ENCODE assay signal across 8 cellular contexts in genomic region chr1:9690440-9691107, GRCh38. TPM values are rescaled to one million over a fixed set of nuclear protein-coding genes. Genes with fewer than 3 reads are reported as not detected.
DNase-seq lines count a peak whose midpoint lies in the region; ATAC-seq and TF ChIP-seq lines count a peak whose summit lies in the region.

No MANE protein-coding gene starts in this region.

- H2AK5ac ChIP-seq in mesenchymal stem cell (ENCODE audit: low read length, severe bottlenecking) = peak overlapping the region; percentile 12

- H3K9ac ChIP-seq in mesenchymal stem cell (ENCODE audit: low read length) = peak overlapping the region; percentile 81

- H3K4me2 ChIP-seq in mesenchymal stem cell (ENCODE audit: low read length, poor library complexity, severe bottlenecking) = peak overlapping the region; percentile 69

- no peak for TF ChIP-seq EP300 in tibial nerve (IDR thresholded peaks at IDR 0.05)

- H3K79me1 ChIP-seq in mesenchymal stem cell (replicated peaks; ENCODE audit: low read length, poor library complexity, severe bottlenecking) = peaks cover 9% of the 10 kb centered on the region

- intact Hi-C loops in cardiac septum (cut with DNase I) = no loop called here
- intact Hi-C loops in breast epithelium (cut with DNase I; ENCODE audit: low total_unique reads) = no loop called here

- no peak overlapping the region for H3K18ac ChIP-seq in mesenchymal stem cell (ENCODE audit: low read depth in 1 of 2, low read length in 2 of 2)

- H2BK120ac ChIP-seq in mesenchymal stem cell (ENCODE audit: low read depth, low read length) = no peak overlapping the region

- no peaks in the 10 kb centered on the region for H3K4me1 ChIP-seq in cardiac muscle cell (ENCODE audit: low read depth)
- peaks cover 0 to 9% of the 10 kb centered on the region in 2 donors for H3K4me1 ChIP-seq in breast epithelium
- H3K4me1 ChIP-seq in mesenchymal stem cell (ENCODE audit: control insufficient read depth, insufficient read depth, low read depth, low read length) = peaks cover 31% of the 10 kb centered on the region
- H3K4me1 ChIP-seq in tibial nerve = peaks cover 0 to 44% (median 26%) of the 10 kb centered on the region in 4 donors

- H3K4me3 ChIP-seq in cardiac muscle cell (peak overlapping the region; percentile 51), breast epithelium (peak overlapping the region; percentile 62 to 97 (median 86)), mesenchymal stem cell (ENCODE audit: insufficient read depth in 1 of 2, low read depth in 1 of 2, low read length in 2 of 2) (peak overlapping the region; percentile 47 to 85), tibial nerve (peak overlapping the region in 2 of 4 donors; percentile 76 to 92)

- 34% methylated on average over 14 of the region's 14 CpGs for WGBS in mesenchymal stem cell
- 50 to 74% methylated on average over 12 to 13 of the region's 14 CpGs for WGBS in tibial nerve, 2 donors

- no peak overlapping the region for H4K8ac ChIP-seq in mesenchymal stem cell (ENCODE audit: low read length)

- H3K27me3 ChIP-seq in cardiac muscle cell (peaks cover 36% of the 10 kb centered on the region), breast epithelium (no peaks in the 10 kb centered on the region), mesenchymal stem cell (ENCODE audit: control insufficient read depth in 1 of 2, insufficient read depth in 1 of 2, low read length in 2 of 2) (no peaks in the 10 kb centered on the region), tibial nerve (no peaks in the 10 kb centered on the region)

- DNase-seq in cardiac muscle cell (ENCODE audit: low read depth in 1 of 2, low spot score in 1 of 2) = no peak
- DNase-seq in cardiac septum (ENCODE audit: low spot score) = no peak
- no peak for DNase-seq in breast epithelium (ENCODE audit: low spot score in 2 of 2)
- no peak for DNase-seq in mesenchymal stem cell
- DNase-seq in tibial nerve (ENCODE audit: low spot score in 2 of 2) = no peak
- DNase-seq in NCI-H774 (lab: John Stamatoyannopoulos, UW) = no peak
- no peak for DNase-seq in NCI-H2171 treated with DMSO at 0.1 percent for 48 hours (lab: John Stamatoyannopoulos, UW)

- H3K23ac ChIP-seq in mesenchymal stem cell (ENCODE audit: low read length in 2 of 2) = peak overlapping the region in 1 of 2 experiments; percentile 6

- H3K4ac ChIP-seq in mesenchymal stem cell (ENCODE audit: low read depth in 1 of 2, low read length in 2 of 2) = no peak overlapping the region

- no peak overlapping the region for H4K91ac ChIP-seq in mesenchymal stem cell (ENCODE audit: low read length)

- no peak overlapping the region for H2AFZ ChIP-seq in mesenchymal stem cell (ENCODE audit: low read depth, low read length)

- no peak for TF ChIP-seq POLR2A in breast epithelium (IDR thresholded peaks at IDR 0.05)
- no peak for TF ChIP-seq POLR2A in tibial nerve (IDR thresholded peaks at IDR 0.05)

- H2BK12ac ChIP-seq in mesenchymal stem cell (ENCODE audit: low read length in 2 of 2) = no peak overlapping the region

- H2BK15ac ChIP-seq in mesenchymal stem cell (ENCODE audit: low read depth, poor library complexity, severe bottlenecking) = no peak overlapping the region

- H3K9me3 ChIP-seq in cardiac muscle cell (ENCODE audit: low read depth) (no peaks in the 10 kb centered on the region), breast epithelium (no peaks in the 10 kb centered on the region), mesenchymal stem cell (ENCODE audit: control insufficient read depth, low read length) (no peaks in the 10 kb centered on the region), tibial nerve (no peaks in the 10 kb centered on the region)

- no peak for ATAC-seq in GM21529 (IDR thresholded peaks at IDR 0.05; ENCODE audit: unreplicated experiment)

- no peak overlapping the region for H3K14ac ChIP-seq in mesenchymal stem cell (ENCODE audit: low read length in 2 of 2)

- H2BK5ac ChIP-seq in mesenchymal stem cell (ENCODE audit: low read depth, low read length, poor library complexity, severe bottlenecking) = peak overlapping the region; percentile 76

- H3K36me3 ChIP-seq in cardiac muscle cell = no peaks in the 10 kb centered on the region
- no peaks in the 10 kb centered on the region for H3K36me3 ChIP-seq in breast epithelium
- H3K36me3 ChIP-seq in mesenchymal stem cell (ENCODE audit: control insufficient read depth in 1 of 2, insufficient read depth in 2 of 2, low read depth in 1 of 2, low read length in 2 of 2) = peaks cover 0 to 17% of the 10 kb centered on the region in 2 experiments
- peaks cover 0 to 22% (median 0%) of the 10 kb centered on the region in 3 donors for H3K36me3 ChIP-seq in tibial nerve

- TF ChIP-seq CTCF in cardiac muscle cell (IDR thresholded peaks at IDR 0.05; ENCODE audit: low read depth, low read length) (no peak), breast epithelium (IDR thresholded peaks at IDR 0.05) (no peak), tibial nerve (IDR thresholded peaks at IDR 0.05) (no peak)

- H3K27ac ChIP-seq in cardiac muscle cell = no peak overlapping the region
- H3K27ac ChIP-seq in breast epithelium = peak overlapping the region in 1 of 2 donors; percentile 70
- H3K27ac ChIP-seq in mesenchymal stem cell (ENCODE audit: low read length, poor library complexity, severe bottlenecking) = peak overlapping the region; percentile 91
- peak overlapping the region in 3 of 4 donors; percentile 74 to 85 (median 85) for H3K27ac ChIP-seq in tibial nerve

RNA-seq across cellular contexts. Expression of gene PIK3CD, which starts 39.0 kb away (rescaled TPM):
- total RNA-seq in cardiac muscle cell (4.7 and 7.9 TPM in 2 replicates), cardiac septum (3.0 TPM), breast epithelium (10 to 100 TPM in 2 of 3 donors, 1 to 10 TPM in 1; 8.2 to 12.1 (median 11.9) TPM), tibial nerve (10 to 100 TPM in 2 of 4 donors, 1 to 10 TPM in 2; 6.9 to 18.0 (median 10.2) TPM)
- polyA plus RNA-seq in cardiac muscle cell = 3.0 and 6.5 TPM in 2 replicates
- 3.0 TPM for polyA plus RNA-seq in mesenchymal stem cell (2013, experiment 1 of 2)
- polyA plus RNA-seq in mesenchymal stem cell (2013, experiment 2 of 2) = 2.7 TPM
